In genomic region chr20:25327521-25328235, GRCh38 we compare ENCODE assay signal across 18 cellular contexts.
A peak's percentile ranks its signal among the peaks of the same experiment; 100 is the strongest.
DNase-seq lines count a peak whose midpoint lies in the region; TF ChIP-seq lines count a peak whose summit lies in the region.
"Had no signal": no experiment of that assay in that cellular context is flagged by ENCODE, and none has a peak within 500 bp of the region (broad histone marks: within the 10 kb centered on the region; RNA-seq: fewer than 3 reads in every experiment).

No MANE protein-coding gene starts in this region.

- H3K9me3 Mint-ChIP-seq in CD4-positive, alpha-beta memory T cell: peaks cover 0 to 4% (median 0%) of the 10 kb centered on the region in 8 donors
- H3K9me3 Mint-ChIP-seq in HFFc6 (no peaks in the 10 kb centered on the region), nephron progenitor cell (peaks cover 23% of the 10 kb centered on the region)
- no peaks in the 10 kb centered on the region for H3K9me3 Mint-ChIP-seq in dendritic cell treated with granulocyte-macrophage colony-stimulating factor and Interleukin-4, amounts not matched to agents 40 ng/mL and 50 ng/mL, for 4 days
- no peaks in the 10 kb centered on the region for H3K9me3 Mint-ChIP-seq in activated naive CD4-positive, alpha-beta T cell treated with anti-CD3 and anti-CD28 coated beads for 36 hours

- H3K27me3 Mint-ChIP-seq in CD4-positive, alpha-beta memory T cell: no peaks in the 10 kb centered on the region
- H3K27me3 Mint-ChIP-seq in HFFc6 (ENCODE audit: insufficient read depth) (no peaks in the 10 kb centered on the region), nephron progenitor cell (ENCODE audit: low read depth, poor library complexity) (no peaks in the 10 kb centered on the region)
- H3K27me3 Mint-ChIP-seq in dendritic cell treated with granulocyte-macrophage colony-stimulating factor and Interleukin-4, amounts not matched to agents 40 ng/mL and 50 ng/mL, for 4 days: no peaks in the 10 kb centered on the region
- H3K27me3 Mint-ChIP-seq in activated naive CD4-positive, alpha-beta T cell treated with anti-CD3 and anti-CD28 coated beads for 36 hours (ENCODE audit: low read depth): no peaks in the 10 kb centered on the region

- no peak overlapping the region for H3K27ac ChIP-seq in CD4-positive, alpha-beta memory T cell (ENCODE audit: low read depth, low read length)
- H3K27ac ChIP-seq: HL-60 had no signal

- TF ChIP-seq CTCF in HFFc6 (IDR thresholded peaks at IDR 0.05): no peak
- no peak for TF ChIP-seq CTCF in nephron progenitor cell (IDR thresholded peaks at IDR 0.05)

- no peak for DNase-seq in CD4-positive, alpha-beta memory T cell
- DNase-seq in HFFc6 (no peak), nephron progenitor cell (no peak), activated gamma-delta T cell (lab: John Stamatoyannopoulos, UW) (no peak), SHP77 treated with DMSO at 0.1 percent for 48 hours (lab: John Stamatoyannopoulos, UW) (no peak), T-helper 2 cell (no peak)
- no peak for DNase-seq in activated naive CD4-positive, alpha-beta T cell treated with anti-CD3 and anti-CD28 coated beads for 36 hours
- DNase-seq: C1 segment of cervical spinal cord, COR-L47, GOT3, KBM-7, NCI-H187 treated with DMSO at 0.1 percent for 48 hours, NCI-H2171, NCI-H446 treated with DMSO at 0.1 percent for 48 hours, NCI-H82, SIG-M5 had no signal

- H3K4me1 ChIP-seq in CD4-positive, alpha-beta memory T cell (ENCODE audit: insufficient read depth, low read length): no peaks in the 10 kb centered on the region

- H3K4me1 Mint-ChIP-seq in CD4-positive, alpha-beta memory T cell: peaks cover 16 to 37% (median 21%) of the 10 kb centered on the region in 4 donors
- H3K4me1 Mint-ChIP-seq in HFFc6 (ENCODE audit: low read depth) (peaks cover 32% of the 10 kb centered on the region), nephron progenitor cell (peaks cover 43% of the 10 kb centered on the region)
- H3K4me1 Mint-ChIP-seq in dendritic cell treated with granulocyte-macrophage colony-stimulating factor and Interleukin-4, amounts not matched to agents 40 ng/mL and 50 ng/mL, for 4 days (ENCODE audit: low read depth): peaks cover 88% of the 10 kb centered on the region
- peaks cover 21% of the 10 kb centered on the region for H3K4me1 Mint-ChIP-seq in activated naive CD4-positive, alpha-beta T cell treated with anti-CD3 and anti-CD28 coated beads for 36 hours (ENCODE audit: low read depth)

- H3K4me3 ChIP-seq in CD4-positive, alpha-beta memory T cell (ENCODE audit: low read length in 2 of 2): no peak overlapping the region

- H3K9me3 ChIP-seq in CD4-positive, alpha-beta memory T cell (ENCODE audit: control insufficient read depth in 1 of 2, low read length in 2 of 2): no peaks in the 10 kb centered on the region

- H3K27ac Mint-ChIP-seq in CD4-positive, alpha-beta memory T cell: peak overlapping the region in 5 of 7 donors; percentile 4 to 88 (median 63)
- H3K27ac Mint-ChIP-seq in HFFc6 (peak overlapping the region; percentile 25), nephron progenitor cell (peak overlapping the region; percentile 71)
- peak overlapping the region; percentile 59 for H3K27ac Mint-ChIP-seq in dendritic cell treated with granulocyte-macrophage colony-stimulating factor and Interleukin-4, amounts not matched to agents 40 ng/mL and 50 ng/mL, for 4 days
- H3K27ac Mint-ChIP-seq in activated naive CD4-positive, alpha-beta T cell treated with anti-CD3 and anti-CD28 coated beads for 36 hours: no peak overlapping the region

- peaks cover 8 to 23% of the 10 kb centered on the region in 2 donors for H3K36me3 Mint-ChIP-seq in CD4-positive, alpha-beta memory T cell
- H3K36me3 Mint-ChIP-seq in HFFc6 (ENCODE audit: low read depth): peaks cover 6% of the 10 kb centered on the region
- peaks cover 47% of the 10 kb centered on the region for H3K36me3 Mint-ChIP-seq in dendritic cell treated with granulocyte-macrophage colony-stimulating factor and Interleukin-4, amounts not matched to agents 40 ng/mL and 50 ng/mL, for 4 days (ENCODE audit: low read depth)
- H3K36me3 Mint-ChIP-seq in nephron progenitor cell (ENCODE audit: low read depth): peaks cover 59% of the 10 kb centered on the region
- peaks cover 8% of the 10 kb centered on the region for H3K36me3 Mint-ChIP-seq in activated naive CD4-positive, alpha-beta T cell treated with anti-CD3 and anti-CD28 coated beads for 36 hours (ENCODE audit: low read depth)

- intact Hi-C loops in CD4-positive, alpha-beta memory T cell (cut with micrococcal nuclease): no loop called here
- intact Hi-C loops in dendritic cell treated with granulocyte-macrophage colony-stimulating factor and Interleukin-4, amounts not matched to agents 40 ng/mL and 50 ng/mL, for 4 days (cut with micrococcal nuclease): no loop called here
- intact Hi-C loops in activated naive CD4-positive, alpha-beta T cell treated with anti-CD3 and anti-CD28 coated beads for 36 hours (cut with micrococcal nuclease): no loop called here

- CTCF ChIA-PET in CD4-positive, alpha-beta memory T cell (lab: Charles Lee; ENCODE audit: partially characterized antibody): interaction anchor here (1.2 kb wide), 1 partner anchor 16 kb away, joined by 3 read pairs; no protein-coding TSS in a partner anchor
- CTCF ChIA-PET in activated naive CD4-positive, alpha-beta T cell treated with anti-CD3 and anti-CD28 coated beads for 36 hours (lab: Charles Lee): no interaction called here

- H3K27me3 ChIP-seq in CD4-positive, alpha-beta memory T cell (ENCODE audit: insufficient read depth, low read length): no peaks in the 10 kb centered on the region

- no peaks in the 10 kb centered on the region for H3K36me3 ChIP-seq in CD4-positive, alpha-beta memory T cell (ENCODE audit: insufficient read depth, low read length)

- peak overlapping the region in 1 of 8 donors; percentile 7 for H3K4me3 Mint-ChIP-seq in CD4-positive, alpha-beta memory T cell
- 0 out of 2 replicates have a peak overlapping the region, but pooled peaks have one; percentile 1 for H3K4me3 Mint-ChIP-seq in HFFc6
- H3K4me3 Mint-ChIP-seq in dendritic cell treated with granulocyte-macrophage colony-stimulating factor and Interleukin-4, amounts not matched to agents 40 ng/mL and 50 ng/mL, for 4 days: no peak overlapping the region
- H3K4me3 Mint-ChIP-seq in nephron progenitor cell: no peak overlapping the region
- H3K4me3 Mint-ChIP-seq in activated naive CD4-positive, alpha-beta T cell treated with anti-CD3 and anti-CD28 coated beads for 36 hours: no peak overlapping the region

- POLR2A ChIA-PET in CD4-positive, alpha-beta memory T cell (lab: Charles Lee; ENCODE audit: partially characterized antibody): no interaction called here
